Comparison of ENCODE assay signal across 1 cellular context in genomic region chr3:179257742-179258141, GRCh38.
TF ChIP-seq lines count a peak whose summit lies in the region.

No MANE protein-coding gene starts in this region.

TF ChIP-seq in GM12878, 131 proteins besides CTCF, POLR2A, EP300 and RAD21:
- peak; percentile 43; the same call in 1 of the 2 replicates for TF ChIP-seq MLLT1 (IDR thresholded peaks at IDR 0.05)
